In the genomic region with DNA sequence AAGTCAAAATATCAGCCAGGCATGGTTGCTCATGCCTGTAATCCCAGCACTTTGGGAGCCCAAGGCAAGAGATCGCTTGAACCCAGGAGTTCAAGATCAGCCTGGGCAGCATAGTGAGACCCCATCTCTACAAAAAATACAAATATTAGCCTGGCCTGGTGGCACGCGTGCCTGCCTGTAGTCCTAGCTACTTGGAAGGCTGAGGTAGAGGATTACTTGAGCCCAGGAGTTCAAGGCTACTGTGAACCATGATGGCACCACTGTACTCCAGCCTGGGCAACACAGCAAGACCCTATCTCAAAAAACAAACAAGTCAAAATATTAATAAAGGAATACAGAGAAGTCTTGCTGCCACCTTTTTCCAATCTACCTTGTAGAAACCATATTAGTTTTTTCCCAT, we compare ENCODE assay signal across 14 cellular contexts. TPM values are rescaled to one million over a fixed set of nuclear protein-coding genes. Genes with fewer than 3 reads are reported as not detected.
DNase-seq lines count a peak whose midpoint lies in the region; ATAC-seq, FAIRE-seq and TF ChIP-seq lines count a peak whose summit lies in the region.
"Had no signal": no experiment of that assay in that cellular context is flagged by ENCODE, and none has a peak within 500 bp of the region (broad histone marks: within the 10 kb centered on the region; RNA-seq: fewer than 3 reads in every experiment).

No MANE protein-coding gene starts in this region.

- TF ChIP-seq EP300 in HepG2 (IDR thresholded peaks at IDR 0.05; ENCODE audit: low read depth in 2 of 2, low read length in 2 of 2) (no peak), HepG2 (CRISPR knock-in tag; IDR thresholded peaks at IDR 0.05; ENCODE audit: borderline replicate concordance) (no peak)

- H3K27ac ChIP-seq in HepG2 (ENCODE audit: extremely low read length, insufficient read depth, low read length) (no peak overlapping the region), right lobe of liver (peak overlapping the region in 1 of 3 donors; percentile 88), lower lobe of right lung (no peak overlapping the region)
- H3K27ac ChIP-seq: 22Rv1, BLaER1 had no signal

- POLR2A ChIA-PET in HepG2 (lab: Yijun Ruan, JAX): no interaction called here

- H3K9ac ChIP-seq in HepG2 (ENCODE audit: insufficient read depth, low read depth, low read length): no peak overlapping the region
- H3K9ac ChIP-seq: BLaER1 had no signal

- no peaks in the 10 kb centered on the region for H3K9me3 Mint-ChIP-seq in dendritic cell treated with granulocyte-macrophage colony-stimulating factor and Interleukin-4, amounts not matched to agents 40 ng/mL and 50 ng/mL, for 4 days
- H3K9me3 Mint-ChIP-seq: CD4-positive, CD25-positive, alpha-beta regulatory T cell had no signal

- peaks cover 83% of the 10 kb centered on the region for H3K4me1 Mint-ChIP-seq in dendritic cell treated with granulocyte-macrophage colony-stimulating factor and Interleukin-4, amounts not matched to agents 40 ng/mL and 50 ng/mL, for 4 days (ENCODE audit: low read depth)

- no peak overlapping the region for H3K4me3 Mint-ChIP-seq in dendritic cell treated with granulocyte-macrophage colony-stimulating factor and Interleukin-4, amounts not matched to agents 40 ng/mL and 50 ng/mL, for 4 days

- FAIRE-seq in HepG2 (lab: Jason Lieb, UNC): no peak
- FAIRE-seq: HTR-8/SVneo had no signal

- H3K4me1 ChIP-seq in HepG2 (ENCODE audit: insufficient read depth, low read length): peaks cover 37% of the 10 kb centered on the region
- H3K4me1 ChIP-seq in right lobe of liver: peaks cover 0 to 40% (median 19%) of the 10 kb centered on the region in 4 donors
- H3K4me1 ChIP-seq in lower lobe of right lung: peaks cover 29% of the 10 kb centered on the region

- H3K4me3 ChIP-seq in HepG2 (replicated peaks in 1 of 3; ENCODE audit: insufficient read depth in 1 of 3, low read depth in 2 of 3, low read length in 3 of 3): no peak overlapping the region
- no peak overlapping the region for H3K4me3 ChIP-seq in right lobe of liver
- H3K4me3 ChIP-seq in lower lobe of right lung: no peak overlapping the region
- H3K4me3 ChIP-seq: BLaER1 had no signal

- H3K9me3 ChIP-seq in HepG2 (ENCODE audit: low read length): peaks cover 2% of the 10 kb centered on the region
- H3K9me3 ChIP-seq in right lobe of liver: no peaks in the 10 kb centered on the region
- H3K9me3 ChIP-seq in lower lobe of right lung: no peaks in the 10 kb centered on the region
- H3K9me3 ChIP-seq: BLaER1 had no signal

- no peak overlapping the region for H2AFZ ChIP-seq in HepG2 (ENCODE audit: low read length)

- H3K4me2 ChIP-seq in HepG2 (ENCODE audit: low read depth, low read length): no peak overlapping the region
- H3K4me2 ChIP-seq: BLaER1 had no signal

- TF ChIP-seq CTCF in HepG2 (CRISPR knock-in tag; IDR thresholded peaks at IDR 0.05) (no peak), right lobe of liver (IDR thresholded peaks at IDR 0.05) (no peak), lower lobe of right lung (IDR thresholded peaks at IDR 0.05) (no peak)

- H3K79me2 ChIP-seq in HepG2 (ENCODE audit: insufficient read depth, low read length): peaks cover 18% of the 10 kb centered on the region

- peak overlapping the region; percentile 83 for H3K27ac Mint-ChIP-seq in dendritic cell treated with granulocyte-macrophage colony-stimulating factor and Interleukin-4, amounts not matched to agents 40 ng/mL and 50 ng/mL, for 4 days

- BruUV-seq in HepG2 (replicated peaks; lab: Mats Ljungman, UMichigan): no TSS peak

- H4K20me1 ChIP-seq in HepG2 (ENCODE audit: insufficient read depth, low read length): no peaks in the 10 kb centered on the region

- peaks cover 74% of the 10 kb centered on the region for H3K36me3 Mint-ChIP-seq in dendritic cell treated with granulocyte-macrophage colony-stimulating factor and Interleukin-4, amounts not matched to agents 40 ng/mL and 50 ng/mL, for 4 days (ENCODE audit: low read depth)

- no peak for TF ChIP-seq RAD21 in HepG2 (CRISPR knock-in tag; IDR thresholded peaks at IDR 0.05)

- no peaks in the 10 kb centered on the region for H3K27me3 Mint-ChIP-seq in dendritic cell treated with granulocyte-macrophage colony-stimulating factor and Interleukin-4, amounts not matched to agents 40 ng/mL and 50 ng/mL, for 4 days
- H3K27me3 Mint-ChIP-seq: CD4-positive, CD25-positive, alpha-beta regulatory T cell had no signal

- CTCF ChIA-PET in HepG2 (lab: Yijun Ruan, JAX; ENCODE audit: low intra/inter-chr PET ratio, low total read pairs): no interaction called here

- H3K27me3 ChIP-seq in HepG2 (ENCODE audit: control insufficient read depth in 1 of 2, insufficient read depth in 2 of 2, low read length in 2 of 2): no peaks in the 10 kb centered on the region; a peak in 1 of 5 replicates
- no peaks in the 10 kb centered on the region for H3K27me3 ChIP-seq in right lobe of liver
- H3K27me3 ChIP-seq in lower lobe of right lung (ENCODE audit: low read depth): no peaks in the 10 kb centered on the region
- H3K27me3 ChIP-seq: BLaER1 had no signal

- H3K36me3 ChIP-seq in HepG2 (replicated peaks in 1 of 2; ENCODE audit: control insufficient read depth in 1 of 2, insufficient read depth in 2 of 2, low read length in 2 of 2): peaks cover 20 to 42% of the 10 kb centered on the region in 2 experiments; a peak in 4 of 5 replicates
- H3K36me3 ChIP-seq in right lobe of liver: peaks cover 0 to 18% (median 8%) of the 10 kb centered on the region in 4 donors
- peaks cover 63% of the 10 kb centered on the region for H3K36me3 ChIP-seq in lower lobe of right lung

- DNase-seq in HepG2 (ENCODE audit: low spot score) (no peak), right lobe of liver (no peak), HT-29 (ENCODE audit: low spot score) (no peak), lower lobe of right lung (no peak), posterior vena cava (ENCODE audit: low spot score) (no peak)
- DNase-seq: AML-193; CD4-positive, CD25-positive, alpha-beta regulatory T cell; DMS53; GF-D8; HCEC 1CT had no signal

- intact Hi-C loops in HepG2 (cut with micrococcal nuclease; ENCODE audit: unreplicated experiment): no loop called here
- intact Hi-C loops in right lobe of liver (cut with DNase I): no loop called here
- intact Hi-C loops in dendritic cell treated with granulocyte-macrophage colony-stimulating factor and Interleukin-4, amounts not matched to agents 40 ng/mL and 50 ng/mL, for 4 days (cut with micrococcal nuclease): loop anchor here (10.0 kb wide), 1 partner anchor 161 kb away; a partner anchor contains a TSS
- intact Hi-C loops in lower lobe of right lung (cut with DNase I): no loop called here
- intact Hi-C loops in posterior vena cava (cut with DNase I): no loop called here

- WGBS in HepG2 (ENCODE audit: low lambda C conversion rate): 97% methylated on average over 3 of the region's 3 CpGs
- 100% methylated on average over 3 of the region's 3 CpGs for WGBS in right lobe of liver (ENCODE audit: insufficient coverage, low coverage, low lambda C conversion rate, missing lambda C conversion rate)

- ATAC-seq in HepG2 (no peak), right lobe of liver (no peak), lower lobe of right lung (no peak)

- in situ Hi-C loops in HepG2 (cut with HindIII; ENCODE audit: extremely low pct_ligation_motif_present, low pct_unique_long_range_greater_than_20kb): loop anchor here (10.0 kb wide), 1 partner anchor 171 kb away; a partner anchor contains a TSS

- TF ChIP-seq POLR2A in HepG2 (IDR thresholded peaks at IDR 0.05; ENCODE audit: insufficient read depth in 1 of 2, low read depth in 2 of 2, low read length in 2 of 2) (no peak), right lobe of liver (IDR thresholded peaks at IDR 0.05) (no peak)

RNA-seq across cellular contexts. Expression of a gene that starts 4.2 kb away (rescaled TPM):
- total RNA-seq in HepG2 (2016; rRNA removed; fragmentation: Illumina TruSeq; extraction: Trizol) (19.5 and 22.7 TPM in 2 replicates), right lobe of liver (1 to 10 TPM; 3.9 to 5.8 (median 4.4) TPM), lower lobe of right lung (7.7 TPM), posterior vena cava (1 to 10 TPM; 6.9 to 7.1 TPM)
- 4.4 and 4.7 TPM in 2 replicates for total RNA-seq in HepG2 (2016; cell fraction: cytosol; rRNA removed; fragmentation: Illumina TruSeq; extraction: Trizol; ENCODE audit: low read depth)
- 18.5 and 18.8 TPM in 2 replicates for total RNA-seq in HepG2 (2016; cell fraction: insoluble cytoplasmic fraction; rRNA removed; fragmentation: Illumina TruSeq; extraction: Trizol)
- total RNA-seq in HepG2 (2016; cell fraction: membrane; rRNA removed; fragmentation: Illumina TruSeq; extraction: Trizol): 17.9 and 18.1 TPM in 2 replicates
- total RNA-seq in HepG2 (2016; cell fraction: nucleus; rRNA removed; fragmentation: Illumina TruSeq; extraction: Trizol): 10.6 and 14.1 TPM in 2 replicates
- 9.7 and 11.9 TPM in 2 replicates for polyA plus RNA-seq in HepG2 (2011; rRNA removed)
- polyA plus RNA-seq in HepG2 (2011; cell fraction: cytosol; rRNA removed): 9.3 and 9.8 TPM in 2 replicates
- 19.3 and 19.5 TPM in 2 replicates for polyA plus RNA-seq in HepG2 (2011; cell fraction: nucleus; rRNA removed)
- 8.9 and 9.8 TPM in 2 replicates for polyA plus RNA-seq in HepG2 (2012)
- polyA plus RNA-seq in HepG2 (2016; cell fraction: cytosol; fragmentation: Illumina TruSeq; extraction: Trizol; ENCODE audit: low read depth): 2.5 and 2.8 TPM in 2 replicates
- 17.8 and 20.4 TPM in 2 replicates for polyA plus RNA-seq in HepG2 (2016; cell fraction: insoluble cytoplasmic fraction; fragmentation: Illumina TruSeq; extraction: Trizol; ENCODE audit: low read depth)
- polyA plus RNA-seq in HepG2 (2016; cell fraction: membrane; fragmentation: Illumina TruSeq; extraction: Trizol; ENCODE audit: low read depth): 9.1 and 9.3 TPM in 2 replicates
- 15.4 and 16.6 TPM in 2 replicates for polyA plus RNA-seq in HepG2 (2016; cell fraction: nucleus; fragmentation: Illumina TruSeq; extraction: Trizol; ENCODE audit: insufficient read depth, low read depth)
- 20.5 and 25.2 TPM in 2 replicates for polyA minus RNA-seq in HepG2 (2011; rRNA and poly(A)+ RNA removed; ENCODE audit: low replicate concordance)
- 13.1 and 17.3 TPM in 2 replicates for polyA minus RNA-seq in HepG2 (2011; cell fraction: cytosol; rRNA and poly(A)+ RNA removed)
- polyA minus RNA-seq in HepG2 (2011; cell fraction: nucleus; rRNA and poly(A)+ RNA removed): 14.9 and 15.7 TPM in 2 replicates
- total RNA-seq in HT-29 (2014; rRNA removed; shearing (Covaris generic)): 4.9 and 7.7 TPM in 2 replicates

RNA-seq across cellular contexts. Expression of a gene that starts 20.5 kb away (rescaled TPM):
- not detected in 2 replicates for total RNA-seq in HepG2 (2016; rRNA removed; fragmentation: Illumina TruSeq; extraction: Trizol)
- not detected in 2 replicates for total RNA-seq in HepG2 (2016; cell fraction: cytosol; rRNA removed; fragmentation: Illumina TruSeq; extraction: Trizol; ENCODE audit: low read depth)
- total RNA-seq in HepG2 (2016; cell fraction: insoluble cytoplasmic fraction; rRNA removed; fragmentation: Illumina TruSeq; extraction: Trizol): not detected in 2 replicates
- not detected in 2 replicates for total RNA-seq in HepG2 (2016; cell fraction: membrane; rRNA removed; fragmentation: Illumina TruSeq; extraction: Trizol)
- total RNA-seq in HepG2 (2016; cell fraction: nucleus; rRNA removed; fragmentation: Illumina TruSeq; extraction: Trizol): not detected in 2 replicates
- 0.01 TPM in 1 of 2 replicates, not detected in the other for polyA plus RNA-seq in HepG2 (2011; rRNA removed)
- polyA plus RNA-seq in HepG2 (2011; cell fraction: cytosol; rRNA removed): 0.03 TPM in 1 of 2 replicates, not detected in the other
- polyA plus RNA-seq in HepG2 (2011; cell fraction: nucleus; rRNA removed): 0.05 TPM in 1 of 2 replicates, not detected in the other
- 0.11 TPM in 1 of 2 replicates, not detected in the other for polyA plus RNA-seq in HepG2 (2012)
- not detected in 2 replicates for polyA plus RNA-seq in HepG2 (2016; cell fraction: cytosol; fragmentation: Illumina TruSeq; extraction: Trizol; ENCODE audit: low read depth)
- not detected in 2 replicates for polyA plus RNA-seq in HepG2 (2016; cell fraction: insoluble cytoplasmic fraction; fragmentation: Illumina TruSeq; extraction: Trizol; ENCODE audit: low read depth)
- not detected in 2 replicates for polyA plus RNA-seq in HepG2 (2016; cell fraction: membrane; fragmentation: Illumina TruSeq; extraction: Trizol; ENCODE audit: low read depth)
- not detected in 2 replicates for polyA plus RNA-seq in HepG2 (2016; cell fraction: nucleus; fragmentation: Illumina TruSeq; extraction: Trizol; ENCODE audit: insufficient read depth, low read depth)
- 10.5 TPM in 1 of 2 replicates, not detected in the other for polyA minus RNA-seq in HepG2 (2011; rRNA and poly(A)+ RNA removed; ENCODE audit: low replicate concordance)
- polyA minus RNA-seq in HepG2 (2011; cell fraction: cytosol; rRNA and poly(A)+ RNA removed): not detected in 2 replicates
- not detected in 2 replicates for polyA minus RNA-seq in HepG2 (2011; cell fraction: nucleus; rRNA and poly(A)+ RNA removed)
- total RNA-seq in right lobe of liver: 1 to 10 TPM; 2.4 to 6.5 (median 5.6) TPM
- 7.7 and 12.2 TPM in 2 replicates for total RNA-seq in HT-29 (2014; rRNA removed; shearing (Covaris generic))
- 16.2 TPM for total RNA-seq in lower lobe of right lung
- total RNA-seq in posterior vena cava: 10 to 100 TPM; 10.2 to 10.5 TPM

RNA-seq across cellular contexts. Expression of a gene that starts 34.5 kb away (rescaled TPM):
- 5.4 and 5.8 TPM in 2 replicates for total RNA-seq in HepG2 (2016; rRNA removed; fragmentation: Illumina TruSeq; extraction: Trizol)
- total RNA-seq in HepG2 (2016; cell fraction: cytosol; rRNA removed; fragmentation: Illumina TruSeq; extraction: Trizol; ENCODE audit: low read depth): 13.1 and 13.2 TPM in 2 replicates
- 4.0 and 4.8 TPM in 2 replicates for total RNA-seq in HepG2 (2016; cell fraction: insoluble cytoplasmic fraction; rRNA removed; fragmentation: Illumina TruSeq; extraction: Trizol)
- 8.5 and 11.4 TPM in 2 replicates for total RNA-seq in HepG2 (2016; cell fraction: membrane; rRNA removed; fragmentation: Illumina TruSeq; extraction: Trizol)
- total RNA-seq in HepG2 (2016; cell fraction: nucleus; rRNA removed; fragmentation: Illumina TruSeq; extraction: Trizol): 2.6 and 3.6 TPM in 2 replicates
- polyA plus RNA-seq in HepG2 (2011; rRNA removed): 2.4 and 2.9 TPM in 2 replicates
- polyA plus RNA-seq in HepG2 (2011; cell fraction: cytosol; rRNA removed): 2.7 and 3.8 TPM in 2 replicates
- polyA plus RNA-seq in HepG2 (2011; cell fraction: nucleus; rRNA removed): 4.5 TPM in 2 replicates
- polyA plus RNA-seq in HepG2 (2012): 2.3 and 3.6 TPM in 2 replicates
- 17.2 and 20.6 TPM in 2 replicates for polyA plus RNA-seq in HepG2 (2016; cell fraction: cytosol; fragmentation: Illumina TruSeq; extraction: Trizol; ENCODE audit: low read depth)
- 5.4 and 6.1 TPM in 2 replicates for polyA plus RNA-seq in HepG2 (2016; cell fraction: insoluble cytoplasmic fraction; fragmentation: Illumina TruSeq; extraction: Trizol; ENCODE audit: low read depth)
- 16.0 and 17.2 TPM in 2 replicates for polyA plus RNA-seq in HepG2 (2016; cell fraction: membrane; fragmentation: Illumina TruSeq; extraction: Trizol; ENCODE audit: low read depth)
- 6.9 and 8.3 TPM in 2 replicates for polyA plus RNA-seq in HepG2 (2016; cell fraction: nucleus; fragmentation: Illumina TruSeq; extraction: Trizol; ENCODE audit: insufficient read depth, low read depth)
- 1.7 and 2.7 TPM in 2 replicates for polyA minus RNA-seq in HepG2 (2011; rRNA and poly(A)+ RNA removed; ENCODE audit: low replicate concordance)
- 1.8 and 2.9 TPM in 2 replicates for polyA minus RNA-seq in HepG2 (2011; cell fraction: cytosol; rRNA and poly(A)+ RNA removed)
- polyA minus RNA-seq in HepG2 (2011; cell fraction: nucleus; rRNA and poly(A)+ RNA removed): 2.0 and 2.4 TPM in 2 replicates
- 10 to 100 TPM in 1 of 6 experiments, 1 to 10 TPM in 5; 4.0 to 11.5 (median 6.5) TPM for total RNA-seq in right lobe of liver
- total RNA-seq in HT-29 (2014; rRNA removed; shearing (Covaris generic)): 5.7 and 7.5 TPM in 2 replicates
- 13.5 TPM for total RNA-seq in lower lobe of right lung
- total RNA-seq in posterior vena cava: 10 to 100 TPM in 1 of 2 donors, 1 to 10 TPM in 1; 8.8 to 10.8 TPM

RNA-seq across cellular contexts. Expression of a gene that starts 44.8 kb away (rescaled TPM):
- total RNA-seq in HepG2 (2016; rRNA removed; fragmentation: Illumina TruSeq; extraction: Trizol) (9.1 and 11.0 TPM in 2 replicates), right lobe of liver (10 to 100 TPM; 12.8 to 23.0 (median 17.6) TPM), lower lobe of right lung (46.3 TPM), posterior vena cava (10 to 100 TPM; 34.5 to 38.5 TPM)
- 8.4 TPM in 2 replicates for total RNA-seq in HepG2 (2016; cell fraction: cytosol; rRNA removed; fragmentation: Illumina TruSeq; extraction: Trizol; ENCODE audit: low read depth)
- 6.9 and 9.6 TPM in 2 replicates for total RNA-seq in HepG2 (2016; cell fraction: insoluble cytoplasmic fraction; rRNA removed; fragmentation: Illumina TruSeq; extraction: Trizol)
- total RNA-seq in HepG2 (2016; cell fraction: membrane; rRNA removed; fragmentation: Illumina TruSeq; extraction: Trizol): 15.8 and 18.7 TPM in 2 replicates
- 17.7 and 22.5 TPM in 2 replicates for total RNA-seq in HepG2 (2016; cell fraction: nucleus; rRNA removed; fragmentation: Illumina TruSeq; extraction: Trizol)
- 8.4 and 9.2 TPM in 2 replicates for polyA plus RNA-seq in HepG2 (2011; rRNA removed)
- 3.3 and 4.5 TPM in 2 replicates for polyA plus RNA-seq in HepG2 (2011; cell fraction: cytosol; rRNA removed)
- 64.8 and 74.5 TPM in 2 replicates for polyA plus RNA-seq in HepG2 (2011; cell fraction: nucleus; rRNA removed)
- 16.5 and 32.3 TPM in 2 replicates for polyA plus RNA-seq in HepG2 (2012)
- 27.2 and 27.7 TPM in 2 replicates for polyA plus RNA-seq in HepG2 (2016; cell fraction: cytosol; fragmentation: Illumina TruSeq; extraction: Trizol; ENCODE audit: low read depth)
- 18.2 and 24.7 TPM in 2 replicates for polyA plus RNA-seq in HepG2 (2016; cell fraction: insoluble cytoplasmic fraction; fragmentation: Illumina TruSeq; extraction: Trizol; ENCODE audit: low read depth)
- 38.9 and 40.6 TPM in 2 replicates for polyA plus RNA-seq in HepG2 (2016; cell fraction: membrane; fragmentation: Illumina TruSeq; extraction: Trizol; ENCODE audit: low read depth)
- polyA plus RNA-seq in HepG2 (2016; cell fraction: nucleus; fragmentation: Illumina TruSeq; extraction: Trizol; ENCODE audit: insufficient read depth, low read depth): 77.8 and 81.5 TPM in 2 replicates
- polyA minus RNA-seq in HepG2 (2011; rRNA and poly(A)+ RNA removed; ENCODE audit: low replicate concordance): 5.4 and 5.5 TPM in 2 replicates
- polyA minus RNA-seq in HepG2 (2011; cell fraction: cytosol; rRNA and poly(A)+ RNA removed): 7.9 and 8.3 TPM in 2 replicates
- 8.9 and 10.8 TPM in 2 replicates for polyA minus RNA-seq in HepG2 (2011; cell fraction: nucleus; rRNA and poly(A)+ RNA removed)
- 20.8 and 22.9 TPM in 2 replicates for total RNA-seq in HT-29 (2014; rRNA removed; shearing (Covaris generic))

RNA-seq across cellular contexts. Expression of a gene that starts 47.8 kb away (rescaled TPM):
- total RNA-seq in HepG2 (2016; rRNA removed; fragmentation: Illumina TruSeq; extraction: Trizol) (7.3 and 9.1 TPM in 2 replicates), right lobe of liver (1 to 10 TPM; 3.2 to 6.5 (median 4.8) TPM), lower lobe of right lung (8.4 TPM), posterior vena cava (1 to 10 TPM; 6.0 to 6.5 TPM)
- 2.8 and 3.1 TPM in 2 replicates for total RNA-seq in HepG2 (2016; cell fraction: cytosol; rRNA removed; fragmentation: Illumina TruSeq; extraction: Trizol; ENCODE audit: low read depth)
- total RNA-seq in HepG2 (2016; cell fraction: insoluble cytoplasmic fraction; rRNA removed; fragmentation: Illumina TruSeq; extraction: Trizol): 5.9 and 8.3 TPM in 2 replicates
- total RNA-seq in HepG2 (2016; cell fraction: membrane; rRNA removed; fragmentation: Illumina TruSeq; extraction: Trizol): 6.4 and 7.9 TPM in 2 replicates
- total RNA-seq in HepG2 (2016; cell fraction: nucleus; rRNA removed; fragmentation: Illumina TruSeq; extraction: Trizol): 7.4 and 7.9 TPM in 2 replicates
- polyA plus RNA-seq in HepG2 (2011; rRNA removed): 4.1 and 4.8 TPM in 2 replicates
- polyA plus RNA-seq in HepG2 (2011; cell fraction: cytosol; rRNA removed): 4.1 and 4.5 TPM in 2 replicates
- polyA plus RNA-seq in HepG2 (2011; cell fraction: nucleus; rRNA removed): 11.6 and 12.2 TPM in 2 replicates
- 3.6 and 4.9 TPM in 2 replicates for polyA plus RNA-seq in HepG2 (2012)
- polyA plus RNA-seq in HepG2 (2016; cell fraction: cytosol; fragmentation: Illumina TruSeq; extraction: Trizol; ENCODE audit: low read depth): 1.7 and 2.0 TPM in 2 replicates
- 6.8 and 7.3 TPM in 2 replicates for polyA plus RNA-seq in HepG2 (2016; cell fraction: insoluble cytoplasmic fraction; fragmentation: Illumina TruSeq; extraction: Trizol; ENCODE audit: low read depth)
- polyA plus RNA-seq in HepG2 (2016; cell fraction: membrane; fragmentation: Illumina TruSeq; extraction: Trizol; ENCODE audit: low read depth): 4.0 TPM in 2 replicates
- polyA plus RNA-seq in HepG2 (2016; cell fraction: nucleus; fragmentation: Illumina TruSeq; extraction: Trizol; ENCODE audit: insufficient read depth, low read depth): 18.1 and 18.6 TPM in 2 replicates
- polyA minus RNA-seq in HepG2 (2011; rRNA and poly(A)+ RNA removed; ENCODE audit: low replicate concordance): 4.3 and 10.8 TPM in 2 replicates
- 6.1 and 6.6 TPM in 2 replicates for polyA minus RNA-seq in HepG2 (2011; cell fraction: cytosol; rRNA and poly(A)+ RNA removed)
- polyA minus RNA-seq in HepG2 (2011; cell fraction: nucleus; rRNA and poly(A)+ RNA removed): 7.7 and 8.7 TPM in 2 replicates
- total RNA-seq in HT-29 (2014; rRNA removed; shearing (Covaris generic)): 8.3 and 9.9 TPM in 2 replicates
